Comparison of ENCODE assay signal across 8 cellular contexts in the genomic region with DNA sequence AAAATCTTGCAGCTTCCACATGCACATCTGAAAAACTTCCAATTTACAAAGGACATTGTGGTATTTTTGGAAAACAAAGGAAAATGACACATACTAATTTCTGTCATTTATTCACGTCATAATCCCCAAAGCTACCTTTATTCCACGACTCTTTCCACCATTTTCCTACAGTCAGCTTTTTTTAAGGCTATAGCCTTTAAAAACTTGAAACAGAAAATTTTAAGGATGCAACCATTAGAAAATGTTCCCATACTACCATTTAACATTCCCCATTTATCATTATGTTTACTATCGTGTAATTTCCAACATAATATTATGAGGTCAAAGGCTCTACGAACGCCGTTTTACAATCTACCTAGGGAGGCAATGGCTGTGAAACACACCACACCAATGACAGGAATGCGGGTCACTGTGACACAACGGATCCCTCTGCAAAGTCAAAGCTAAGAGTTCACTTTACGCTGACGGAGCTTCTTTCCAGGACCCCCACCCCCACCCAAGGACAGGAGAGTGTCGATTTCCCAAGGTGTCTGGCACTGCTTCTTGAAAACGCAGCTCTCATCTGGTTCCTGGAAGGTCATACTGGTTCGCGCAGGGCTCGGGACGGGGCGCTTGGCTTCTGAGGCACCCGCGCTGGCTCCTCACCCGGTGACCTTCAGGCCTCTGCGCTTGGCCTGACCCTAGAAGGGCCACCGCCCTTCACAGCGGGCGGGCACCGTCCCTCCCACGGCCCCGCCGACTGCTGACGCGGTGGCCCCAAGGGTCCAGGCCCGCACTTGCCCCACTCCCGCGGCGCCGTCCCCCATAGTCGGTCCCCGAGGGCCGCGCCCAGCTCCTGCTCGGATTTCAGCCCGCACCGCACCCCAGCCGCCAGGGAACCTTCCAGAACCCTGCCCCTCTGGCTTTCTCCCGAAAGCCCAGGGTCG. TPM values are rescaled to one million over a fixed set of nuclear protein-coding genes. Genes with fewer than 3 reads are reported as not detected.
DNase-seq lines count a peak whose midpoint lies in the region; ATAC-seq and TF ChIP-seq lines count a peak whose summit lies in the region.

No MANE protein-coding gene starts in this region.

- peaks cover 7% of the 10 kb centered on the region for H3K4me1 Mint-ChIP-seq in T-helper 2 cell treated with Interferon-gamma antibody and Interleukin-4, amounts not matched to agents 5 μg/mL and 100 μg/mL, for 36 hours (ENCODE audit: low read depth)
- H3K4me1 Mint-ChIP-seq in endodermal cell: peaks cover 13% of the 10 kb centered on the region

- WGBS in endodermal cell (ENCODE audit: insufficient coverage in 1 of 2, insufficient read length in 1 of 2), 2 experiments: 12 to 13% methylated on average over 26 to 45 of the region's 45 CpGs

- H3K36me3 ChIP-seq in endodermal cell (ENCODE audit: control insufficient read depth, insufficient read depth, low read length): no peaks in the 10 kb centered on the region

- H3K27me3 Mint-ChIP-seq in T-helper 2 cell treated with Interferon-gamma antibody and Interleukin-4, amounts not matched to agents 5 μg/mL and 100 μg/mL, for 36 hours (ENCODE audit: low read depth): peaks cover 43% of the 10 kb centered on the region
- H3K27me3 Mint-ChIP-seq in endodermal cell (ENCODE audit: insufficient read depth): no peaks in the 10 kb centered on the region

- no peaks in the 10 kb centered on the region for H3K9me3 Mint-ChIP-seq in T-helper 2 cell treated with Interferon-gamma antibody and Interleukin-4, amounts not matched to agents 5 μg/mL and 100 μg/mL, for 36 hours
- H3K9me3 Mint-ChIP-seq in endodermal cell: peaks cover 7% of the 10 kb centered on the region

- ATAC-seq in HG02884 (IDR thresholded peaks at IDR 0.05; ENCODE audit: unreplicated experiment): peak; percentile 18

- H3K36me3 Mint-ChIP-seq in T-helper 2 cell treated with Interferon-gamma antibody and Interleukin-4, amounts not matched to agents 5 μg/mL and 100 μg/mL, for 36 hours (ENCODE audit: low read depth): peaks cover 6% of the 10 kb centered on the region
- H3K36me3 Mint-ChIP-seq in endodermal cell (ENCODE audit: low read depth): no peaks in the 10 kb centered on the region

- H3K4me1 ChIP-seq in endodermal cell (ENCODE audit: control insufficient read depth, insufficient read depth, low read length): no peaks in the 10 kb centered on the region

- peak overlapping the region; percentile 88 for H3K4me3 Mint-ChIP-seq in T-helper 2 cell treated with Interferon-gamma antibody and Interleukin-4, amounts not matched to agents 5 μg/mL and 100 μg/mL, for 36 hours
- peak overlapping the region; percentile 62 for H3K4me3 Mint-ChIP-seq in endodermal cell

- no peak for TF ChIP-seq CTCF in RWPE1 (conservative IDR thresholded peaks at IDR 0.05; ENCODE audit: low read depth)
- TF ChIP-seq CTCF in endodermal cell (conservative IDR thresholded peaks at IDR 0.05): no peak

- no peaks in the 10 kb centered on the region for H3K27me3 ChIP-seq in endodermal cell (ENCODE audit: control insufficient read depth, insufficient read depth, low read length, poor library complexity, severe bottlenecking)

- H3K27ac ChIP-seq in RWPE1 (peak overlapping the region; percentile 80), endodermal cell (ENCODE audit: low read depth, low read length) (peak overlapping the region; percentile 68)

- POLR2A ChIA-PET in RWPE1 (lab: Yijun Ruan, JAX; ENCODE audit: low non-redundant PET): interaction anchor here (0.5 to 0.6 kb wide), 2 partner anchors 66 to 345 kb away, joined by 3 to 4 read pairs; no protein-coding TSS in a partner anchor

- H3K9me3 ChIP-seq in endodermal cell (ENCODE audit: control insufficient read depth, low read length): peaks cover 9% of the 10 kb centered on the region

- H3K4me3 ChIP-seq in endodermal cell (ENCODE audit: low read length): peak overlapping the region; percentile 74

- no peak for DNase-seq in T-helper 2 cell treated with Interferon-gamma antibody and Interleukin-4, amounts not matched to agents 5 μg/mL and 100 μg/mL, for 36 hours (ENCODE audit: low spot score)
- DNase-seq in T-helper 2 cell (no peak), RWPE1 (ENCODE audit: low spot score) (peak; percentile 64), endodermal cell (peak; percentile 87), mesenteric fat pad (ENCODE audit: low spot score) (peak; percentile 92), ureter (ENCODE audit: low spot score) (peak; percentile 64), SW 1271 (lab: John Stamatoyannopoulos, UW) (no peak)

- H3K9ac ChIP-seq in endodermal cell (ENCODE audit: extremely low read depth, low read length, poor library complexity, severe bottlenecking): peak overlapping the region; percentile 92

- peak overlapping the region; percentile 80 for H3K27ac Mint-ChIP-seq in T-helper 2 cell treated with Interferon-gamma antibody and Interleukin-4, amounts not matched to agents 5 μg/mL and 100 μg/mL, for 36 hours
- H3K27ac Mint-ChIP-seq in endodermal cell: peak overlapping the region; percentile 89

- CTCF ChIA-PET in RWPE1 (lab: Yijun Ruan, JAX): interaction anchor here (0.6 to 1.5 kb wide), 5 partner anchors 9 to 860 kb away, joined by 3 to 6 read pairs (median 3); no protein-coding TSS in a partner anchor

RNA-seq across cellular contexts. Expression of a gene that starts 50.6 kb away (rescaled TPM):
- total RNA-seq in endodermal cell: 10 to 100 TPM; 12.6 to 24.0 TPM
- 26.0 TPM for polyA plus RNA-seq in endodermal cell (2013, experiment 1 of 2)
- 20.3 TPM for polyA plus RNA-seq in endodermal cell (2013, experiment 2 of 2)
- 113 TPM for total RNA-seq in mesenteric fat pad
- total RNA-seq in ureter: 10.6 TPM

Comparison
In these comparisons a context has a peak if more than half of its experiments do, and no peak if none do; other contexts are left out.
1. DNase-seq: peak in RWPE1 (single experiment), endodermal cell (single experiment), mesenteric fat pad (single experiment) and ureter (single experiment); none in T-helper 2 cell treated with Interferon-gamma antibody and Interleukin-4, amounts not matched to agents 5 μg/mL and 100 μg/mL, for 36 hours (single experiment), T-helper 2 cell (0 of 5) and SW 1271 (0 of 2).